In the genomic region with DNA sequence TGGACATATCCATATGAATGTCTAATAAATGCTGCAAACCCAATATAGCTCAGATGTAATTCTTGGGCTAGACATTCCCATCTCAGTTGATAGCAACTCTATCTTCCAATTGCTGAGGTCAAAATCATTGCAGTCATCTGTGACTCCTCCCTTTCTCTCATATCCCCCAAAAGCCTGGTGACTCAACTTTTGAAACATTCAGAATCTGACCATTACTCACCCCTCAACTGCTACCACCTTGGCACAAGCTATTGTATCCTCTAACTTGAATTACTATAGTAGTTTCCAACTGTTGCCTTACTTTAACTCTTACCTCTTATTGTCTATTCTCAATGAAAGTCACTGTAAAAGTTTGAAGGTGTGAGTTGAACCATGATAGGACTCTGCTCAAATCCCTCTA, we compare ENCODE assay signal across 13 cellular contexts.
DNase-seq lines count a peak whose midpoint lies in the region; ATAC-seq and TF ChIP-seq lines count a peak whose summit lies in the region.
"Had no signal": no experiment of that assay in that cellular context is flagged by ENCODE, and none has a peak within 500 bp of the region (broad histone marks: within the 10 kb centered on the region; RNA-seq: fewer than 3 reads in every experiment).

No MANE protein-coding gene starts in this region.

- no peaks in the 10 kb centered on the region for H3K27me3 ChIP-seq in mammary epithelial cell (ENCODE audit: insufficient read depth, low read length)

- H3K9me3 ChIP-seq in mammary epithelial cell (replicated peaks; ENCODE audit: insufficient read depth, low read length), result no peaks in the 10 kb centered on the region

- H3K4me1 ChIP-seq in mammary epithelial cell (ENCODE audit: insufficient read depth, low read length), result peaks cover 8% of the 10 kb centered on the region

- TF ChIP-seq CTCF in mammary epithelial cell (conservative IDR thresholded peaks at IDR 0.05 in 1 of 2, IDR thresholded peaks at IDR 0.05 in 1 of 2; ENCODE audit: extremely low read depth in 1 of 2, insufficient read depth in 1 of 2, low read depth in 1 of 2, low read length in 2 of 2), result no peak

- no peak overlapping the region for H2AFZ ChIP-seq in mammary epithelial cell (ENCODE audit: low read depth, low read length)

- no peaks in the 10 kb centered on the region for H4K20me1 ChIP-seq in mammary epithelial cell (ENCODE audit: insufficient read depth, low read length)

- no peaks in the 10 kb centered on the region for H3K36me3 ChIP-seq in mammary epithelial cell (ENCODE audit: insufficient read depth, low read length)

- no TSS peak for BruUV-seq in mammary epithelial cell (replicated peaks; lab: Mats Ljungman, UMichigan)

- H3K27ac ChIP-seq in mammary epithelial cell (ENCODE audit: insufficient read depth, low read depth, low read length), result no peak overlapping the region
- H3K27ac ChIP-seq: HL-60 had no signal

- DNase-seq in AG20443 (ENCODE audit: low spot score) (peak; percentile 56), M059J (ENCODE audit: low read depth) (peak; percentile 68), mammary epithelial cell (peak; percentile 73), hepatic stellate cell (ENCODE audit: low spot score) (peak; percentile 0), 8988T (no peak), GM19240 (ENCODE audit: insufficient read length, low spot score) (no peak)
- DNase-seq: activated CD8-positive, alpha-beta T cell treated with anti-CD3 and anti-CD28 coated beads for 36 hours; activated naive CD8-positive, alpha-beta T cell treated with anti-CD3 and anti-CD28 coated beads, Interleukin-2, amount 10 ng/mL, durations not matched to agents 7 days and 5 days; left ventricle myocardium superior; NCI-H1436 treated with DMSO at 0.1 percent for 48 hours had no signal

- no peak overlapping the region for H3K4me3 ChIP-seq in mammary epithelial cell (replicated peaks in 1 of 3; ENCODE audit: insufficient read depth in 1 of 3, low read depth in 2 of 3, low read length in 3 of 3)

- CTCF ChIA-PET in mammary epithelial cell (lab: Charles Lee; ENCODE audit: low non-redundant PET), result no interaction called here

- no peaks in the 10 kb centered on the region for H3K79me2 ChIP-seq in mammary epithelial cell (ENCODE audit: insufficient read depth, low read length)

- dilution Hi-C loops in mammary epithelial cell (cut with HindIII; ENCODE audit: low sequenced_read_pairs), result no loop called here

- no peak overlapping the region for H3K4me2 ChIP-seq in mammary epithelial cell (ENCODE audit: insufficient read depth, low read depth, low read length)

- H3K9ac ChIP-seq in mammary epithelial cell (ENCODE audit: insufficient read depth, low read length), result no peak overlapping the region

- intact Hi-C loops in mammary epithelial cell (cut with micrococcal nuclease), result no loop called here

- in situ Hi-C loops in mammary epithelial cell (cut with MboI; ENCODE audit: low sequenced_read_pairs in 2 of 2), result no loop called here

- no peak for ATAC-seq in HG03039 (IDR thresholded peaks at IDR 0.05; ENCODE audit: unreplicated experiment)
- ATAC-seq in HG03520 (IDR thresholded peaks at IDR 0.05; ENCODE audit: unreplicated experiment), result no peak
- ATAC-seq: activated CD8-positive, alpha-beta T cell treated with anti-CD3 and anti-CD28 coated beads for 36 hours; left ventricle myocardium superior had no signal

Comparison
In these comparisons a context has a peak if more than half of its experiments do, and no peak if none do; other contexts are left out.
1. DNase-seq: peak in AG20443 (single experiment), M059J (single experiment), mammary epithelial cell (single experiment) and hepatic stellate cell (single experiment); none in 8988T (single experiment) and GM19240 (single experiment).